15 cellular contexts compared by ENCODE assay signal in genomic region chr16:57606847-57607501, GRCh38. TPM values are rescaled to one million over a fixed set of nuclear protein-coding genes. Genes with fewer than 3 reads are reported as not detected.
DNase-seq lines count a peak whose midpoint lies in the region; ATAC-seq and TF ChIP-seq lines count a peak whose summit lies in the region.
"Had no signal": no experiment of that assay in that cellular context is flagged by ENCODE, and none has a peak within 500 bp of the region (broad histone marks: within the 10 kb centered on the region; RNA-seq: fewer than 3 reads in every experiment).

No MANE protein-coding gene starts in this region.

- no peak for ATAC-seq in GM18858 (IDR thresholded peaks at IDR 0.05; ENCODE audit: unreplicated experiment)
- ATAC-seq: Panc1 had no signal

- H3K27ac Mint-ChIP-seq in chondrocyte (ENCODE audit: unreplicated experiment) (no peak overlapping the region), nephron (peak overlapping the region in 2 of 3 experiments; percentile 71 to 89)
- H3K27ac Mint-ChIP-seq: activated T-helper 1 cell treated with anti-CD3 and anti-CD28 coated beads, Interleukin-12 subunit alpha, Interleukin-12 subunit beta, Interleukin-2, Interleukin-4 antibody, amounts not matched to agents 30 ng/mL and 10 ng/mL and 1 ng/mL, durations not matched to agents 14 hours and 24 hours and 36 hours had no signal

- peak overlapping the region; percentile 61 for H3K9ac ChIP-seq in Loucy (ENCODE audit: low read depth, low read length, poor library complexity, severe bottlenecking)

- H3K9me3 Mint-ChIP-seq in chondrocyte (ENCODE audit: low read depth) (no peaks in the 10 kb centered on the region), nephron (no peaks in the 10 kb centered on the region)
- H3K9me3 Mint-ChIP-seq: activated T-helper 1 cell treated with anti-CD3 and anti-CD28 coated beads, Interleukin-12 subunit alpha, Interleukin-12 subunit beta, Interleukin-2, Interleukin-4 antibody, amounts not matched to agents 30 ng/mL and 10 ng/mL and 1 ng/mL, durations not matched to agents 14 hours and 24 hours and 36 hours had no signal

- no peaks in the 10 kb centered on the region for H4K20me1 ChIP-seq in Loucy (ENCODE audit: insufficient read depth, low read length, poor library complexity, severe bottlenecking)

- H3K4me3 Mint-ChIP-seq in chondrocyte (ENCODE audit: unreplicated experiment) = no peak overlapping the region
- H3K4me3 Mint-ChIP-seq in nephron = no peak overlapping the region
- H3K4me3 Mint-ChIP-seq: activated T-helper 1 cell treated with anti-CD3 and anti-CD28 coated beads, Interleukin-12 subunit alpha, Interleukin-12 subunit beta, Interleukin-2, Interleukin-4 antibody, amounts not matched to agents 30 ng/mL and 10 ng/mL and 1 ng/mL, durations not matched to agents 14 hours and 24 hours and 36 hours had no signal

- no peaks in the 10 kb centered on the region for H3K36me3 Mint-ChIP-seq in chondrocyte (ENCODE audit: low read depth)
- H3K36me3 Mint-ChIP-seq in nephron (ENCODE audit: low read depth) = no peaks in the 10 kb centered on the region

- H3K4me1 ChIP-seq in Loucy (ENCODE audit: insufficient read depth, low read length, poor library complexity, severe bottlenecking) = peaks cover 68% of the 10 kb centered on the region

- TF ChIP-seq CTCF in Loucy (conservative IDR thresholded peaks at IDR 0.05; ENCODE audit: low read length) = no peak
- no peak for TF ChIP-seq CTCF in chondrocyte (IDR thresholded peaks at IDR 0.05)
- TF ChIP-seq CTCF in nephron (IDR thresholded peaks at IDR 0.05; ENCODE audit: unreplicated experiment in 3 of 3) = no peak

- H3K4me1 Mint-ChIP-seq in chondrocyte (ENCODE audit: low read depth) = peaks cover 22% of the 10 kb centered on the region
- H3K4me1 Mint-ChIP-seq in nephron = peaks cover 39% of the 10 kb centered on the region

- peak; percentile 38 for DNase-seq in DMS 273 (lab: John Stamatoyannopoulos, UW; ENCODE audit: unreplicated experiment)
- DNase-seq in DMS 273 treated with DMSO at 0.1 percent for 48 hours (lab: John Stamatoyannopoulos, UW) = no peak
- DNase-seq in chondrocyte (ENCODE audit: low spot score) = peak; percentile 73
- no peak for DNase-seq in NCI-H446 treated with DMSO at 0.1 percent for 48 hours (lab: John Stamatoyannopoulos, UW)
- DNase-seq in T-helper 9 cell = no peak
- DNase-seq: 8988T, cerebellar nuclear complex, DMS79 treated with DMSO at 0.1 percent for 48 hours, NCI-H1436, nucleus accumbens had no signal

- peaks cover 10% of the 10 kb centered on the region for H3F3A ChIP-seq in Loucy (ENCODE audit: low read depth)

- H3K27me3 Mint-ChIP-seq in chondrocyte (ENCODE audit: low read depth) (no peaks in the 10 kb centered on the region), nephron (ENCODE audit: low read depth) (peaks cover 20% of the 10 kb centered on the region)

- H3K9me3 ChIP-seq in Loucy (ENCODE audit: insufficient read depth, low read depth, low read length) = no peaks in the 10 kb centered on the region

- peak overlapping the region; percentile 37 for H3K4me2 ChIP-seq in Loucy (ENCODE audit: low read depth, low read length, poor library complexity, severe bottlenecking)

- H3K27me3 ChIP-seq in Loucy (ENCODE audit: insufficient read depth, low read length, poor library complexity, severe bottlenecking) = no peaks in the 10 kb centered on the region

- H3K9me2 ChIP-seq in Loucy (replicated peaks; ENCODE audit: low read depth, low read length) = no peaks in the 10 kb centered on the region

- no peaks in the 10 kb centered on the region for H3K79me2 ChIP-seq in Loucy (ENCODE audit: insufficient read depth, low read length)

- peak overlapping the region; percentile 3 for H3K4me3 ChIP-seq in Loucy (ENCODE audit: low read length, poor library complexity, severe bottlenecking)

- H3K36me3 ChIP-seq in Loucy (ENCODE audit: insufficient read depth, low read length) = no peaks in the 10 kb centered on the region

- H2AFZ ChIP-seq in Loucy (ENCODE audit: low read length) = peak overlapping the region; percentile 73

RNA-seq across cellular contexts. Expression of gene ADGRG1, which starts 21.5 kb away (rescaled TPM):
- 16.8 to 57.8 TPM (median 56.3 TPM) in 3 replicates for total RNA-seq in chondrocyte

Comparison
In these comparisons a context has a peak if more than half of its experiments do, and no peak if none do; other contexts are left out.
1. DNase-seq: peak in DMS 273 (single experiment) and chondrocyte (single experiment); none in DMS 273 treated with DMSO at 0.1 percent for 48 hours (single experiment), NCI-H446 treated with DMSO at 0.1 percent for 48 hours (single experiment) and T-helper 9 cell (single experiment).